ENCODE assay signal across 16 cellular contexts in genomic region chr18:13232060-13232917, GRCh38. TPM values are rescaled to one million over a fixed set of nuclear protein-coding genes. Genes with fewer than 3 reads are reported as not detected.
A peak's percentile ranks its signal among the peaks of the same experiment; 100 is the strongest.
DNase-seq lines count a peak whose midpoint lies in the region; ATAC-seq and TF ChIP-seq lines count a peak whose summit lies in the region.
"Had no signal": no experiment of that assay in that cellular context is flagged by ENCODE, and none has a peak within 500 bp of the region (broad histone marks: within the 10 kb centered on the region; RNA-seq: fewer than 3 reads in every experiment).

No MANE protein-coding gene starts in this region.

- TF ChIP-seq CTCF in heart right ventricle (IDR thresholded peaks at IDR 0.05) = no peak
- no peak for TF ChIP-seq CTCF in psoas muscle (IDR thresholded peaks at IDR 0.05)
- no peak for TF ChIP-seq CTCF in left lung (IDR thresholded peaks at IDR 0.05)

- ATAC-seq in heart right ventricle (peak; percentile 55 to 77 (median 70)), psoas muscle (peak; percentile 67 to 80 (median 70)), GM21526 (IDR thresholded peaks at IDR 0.05; ENCODE audit: low FRiP score, unreplicated experiment) (no peak), HG03469 (IDR thresholded peaks at IDR 0.05; ENCODE audit: unreplicated experiment) (no peak), left lung (no peak)

- peak overlapping the region in 8 of 11 experiments; percentile 68 to 87 (median 76); a peak in 14 of 22 replicates for H3K4me2 ChIP-seq in BLaER1 treated with 17β-estradiol and CSF1 and Interleukin-3, amounts not matched to agents 10 nM and 100 nM

- H3K4me1 ChIP-seq in BLaER1 treated with 17β-estradiol and CSF1 and Interleukin-3, amounts not matched to agents 10 nM and 100 nM = peaks cover 18 to 92% (median 70%) of the 10 kb centered on the region in 10 experiments
- H3K4me1 ChIP-seq in heart right ventricle = peaks cover 8 to 60% (median 45%) of the 10 kb centered on the region in 9 donors
- H3K4me1 ChIP-seq in psoas muscle = peaks cover 20% of the 10 kb centered on the region
- H3K4me1 ChIP-seq in left lung = peaks cover 0 to 3% of the 10 kb centered on the region in 2 donors
- H3K4me1 ChIP-seq: pancreas, upper lobe of left lung had no signal

- H3K4me3 ChIP-seq in BLaER1 treated with 17β-estradiol and CSF1 and Interleukin-3, amounts not matched to agents 10 nM and 100 nM = no peak overlapping the region
- H3K4me3 ChIP-seq in heart right ventricle = peak overlapping the region in 4 of 10 donors; percentile 6 to 20 (median 17)
- peak overlapping the region; percentile 39 for H3K4me3 ChIP-seq in psoas muscle
- no peak overlapping the region for H3K4me3 ChIP-seq in left lung
- H3K4me3 ChIP-seq: pancreas, upper lobe of left lung had no signal

- WGBS in heart right ventricle, 2 donors = 48 to 53% methylated on average over 37 of the region's 37 CpGs
- 44 to 67% (median 54%) methylated on average over 35 to 37 of the region's 37 CpGs for WGBS in psoas muscle, 3 donors

- H3K36me3 ChIP-seq in BLaER1 treated with 17β-estradiol and CSF1 and Interleukin-3, amounts not matched to agents 10 nM and 100 nM = peaks cover 0 to 56% (median 37%) of the 10 kb centered on the region in 11 experiments; a peak in 14 of 22 replicates
- peaks cover 0 to 16% (median 0%) of the 10 kb centered on the region in 9 donors for H3K36me3 ChIP-seq in heart right ventricle
- no peaks in the 10 kb centered on the region for H3K36me3 ChIP-seq in psoas muscle (ENCODE audit: insufficient read depth in 1 of 2, low read depth in 1 of 2)
- no peaks in the 10 kb centered on the region for H3K36me3 ChIP-seq in left lung
- H3K36me3 ChIP-seq: pancreas, upper lobe of left lung, WERI-Rb-1 had no signal

- DNase-seq in NCI-H69 (lab: John Stamatoyannopoulos, UW) (peak; percentile 41), heart right ventricle (peak; percentile 55 to 68), psoas muscle (peak; percentile 74 to 84), left lung (no peak)
- no peak for DNase-seq in stimulated activated CD4-positive, alpha-beta T cell treated with anti-CD3 and anti-CD28 coated beads, Interleukin-15, amount 100 ng/mL, for 24 hours
- DNase-seq: CD4-positive, alpha-beta memory T cell; cortex of kidney; NCI-H1105; NCI-H446; OCI-M1; WERI-Rb-1 had no signal

- peaks cover 0 to 96% (median 40%) of the 10 kb centered on the region in 11 experiments; a peak in 16 of 22 replicates for H4K20me1 ChIP-seq in BLaER1 treated with 17β-estradiol and CSF1 and Interleukin-3, amounts not matched to agents 10 nM and 100 nM

- H3K9ac ChIP-seq in BLaER1 treated with 17β-estradiol and CSF1 and Interleukin-3, amounts not matched to agents 10 nM and 100 nM = 0 out of 22 replicates have a peak overlapping the region, but pooled peaks of 1 of the 11 experiments have one; percentile 2

- no peaks in the 10 kb centered on the region for H3K27me3 ChIP-seq in BLaER1 treated with 17β-estradiol and CSF1 and Interleukin-3, amounts not matched to agents 10 nM and 100 nM
- no peaks in the 10 kb centered on the region for H3K27me3 ChIP-seq in heart right ventricle
- H3K27me3 ChIP-seq in psoas muscle (ENCODE audit: insufficient read depth in 3 of 3, low read length in 2 of 3) = no peaks in the 10 kb centered on the region
- H3K27me3 ChIP-seq in left lung = no peaks in the 10 kb centered on the region
- H3K27me3 ChIP-seq: pancreas, upper lobe of left lung had no signal

- peak overlapping the region in 3 of 11 experiments; percentile 0 to 52 (median 12); a peak in 4 of 22 replicates for H3K27ac ChIP-seq in BLaER1 treated with 17β-estradiol and CSF1 and Interleukin-3, amounts not matched to agents 10 nM and 100 nM
- peak overlapping the region in 3 of 10 donors; percentile 27 to 32 (median 31) for H3K27ac ChIP-seq in heart right ventricle
- no peak overlapping the region for H3K27ac ChIP-seq in psoas muscle
- no peak overlapping the region for H3K27ac ChIP-seq in left lung
- H3K27ac ChIP-seq: pancreas, upper lobe of left lung, WERI-Rb-1 had no signal

- intact Hi-C loops in heart right ventricle (cut with DNase I) = no loop called here
- intact Hi-C loops in psoas muscle (cut with DNase I) = no loop called here
- intact Hi-C loops in left lung (cut with DNase I) = no loop called here

- H3K9me3 ChIP-seq in BLaER1 treated with 17β-estradiol and CSF1 and Interleukin-3, amounts not matched to agents 10 nM and 100 nM (replicated peaks in 1 of 11) = no peaks in the 10 kb centered on the region
- no peaks in the 10 kb centered on the region for H3K9me3 ChIP-seq in heart right ventricle
- H3K9me3 ChIP-seq in psoas muscle = no peaks in the 10 kb centered on the region
- no peaks in the 10 kb centered on the region for H3K9me3 ChIP-seq in left lung
- H3K9me3 ChIP-seq: pancreas, upper lobe of left lung had no signal

RNA-seq across cellular contexts. Expression of gene LDLRAD4, which starts 13.7 kb away (rescaled TPM):
- 10 to 100 TPM; 26.3 to 74.6 (median 35.4) TPM for total RNA-seq in heart right ventricle
- 10 to 100 TPM in 1 of 2 donors, 1 to 10 TPM in 1; 5.4 to 12.1 TPM for polyA plus RNA-seq in heart right ventricle
- 10 to 100 TPM in 1 of 4 donors, 1 to 10 TPM in 3; 3.8 to 13.9 (median 7.8) TPM for total RNA-seq in psoas muscle
- 1 to 10 TPM; 1.8 to 2.1 (median 2.0) TPM for polyA plus RNA-seq in psoas muscle
- 10 to 100 TPM; 22.6 to 26.6 TPM for total RNA-seq in left lung

Comparison
In these comparisons a context has a peak if more than half of its experiments do, and no peak if none do; other contexts are left out.
1. DNase-seq: peak in NCI-H69 (single experiment), heart right ventricle (2 of 2) and psoas muscle (2 of 2); none in stimulated activated CD4-positive, alpha-beta T cell treated with anti-CD3 and anti-CD28 coated beads, Interleukin-15, amount 100 ng/mL, for 24 hours (single experiment) and left lung (0 of 2).
2. ATAC-seq: peak in heart right ventricle (8 of 8) and psoas muscle (4 of 4); none in GM21526 (single experiment), HG03469 (single experiment) and left lung (single experiment).